1 cellular context compared by ENCODE assay signal in the genomic region with DNA sequence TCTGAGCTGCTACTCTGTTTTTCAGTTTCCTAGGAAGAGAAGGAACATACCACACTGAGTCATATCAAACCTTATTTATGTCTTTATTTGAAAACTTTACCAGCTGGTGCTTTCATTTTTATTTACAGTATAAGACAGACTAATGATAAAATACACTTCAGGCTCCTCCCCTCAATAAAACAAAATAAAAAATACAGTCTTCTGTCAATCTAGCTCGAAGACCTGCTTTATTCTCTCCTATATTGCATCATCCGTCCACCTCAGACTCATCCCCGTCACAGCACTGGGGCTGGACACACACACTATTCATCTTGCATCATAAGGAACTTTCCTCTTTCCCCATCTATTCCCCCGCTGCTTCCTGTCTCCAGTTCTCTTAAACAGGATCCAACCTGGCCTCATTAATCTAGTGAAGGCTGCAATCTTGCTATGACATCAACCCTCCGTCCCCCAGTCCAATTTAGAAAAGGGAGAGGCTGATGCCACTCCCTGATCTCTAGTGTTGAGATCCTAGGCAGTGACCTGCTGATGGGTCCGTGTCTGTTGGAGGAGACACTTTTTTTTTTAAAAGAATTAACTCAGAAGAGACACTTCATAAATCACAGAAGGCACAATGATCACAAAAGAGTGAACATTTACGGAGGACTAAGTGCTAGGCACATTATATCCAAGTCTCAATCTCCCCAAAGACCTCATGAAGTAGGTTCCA.
TF ChIP-seq lines count a peak whose summit lies in the region.

No MANE protein-coding gene starts in this region.

TF ChIP-seq in HCT116, 20 proteins besides CTCF, POLR2A, EP300 and RAD21:
- TF ChIP-seq, protein P1, sequence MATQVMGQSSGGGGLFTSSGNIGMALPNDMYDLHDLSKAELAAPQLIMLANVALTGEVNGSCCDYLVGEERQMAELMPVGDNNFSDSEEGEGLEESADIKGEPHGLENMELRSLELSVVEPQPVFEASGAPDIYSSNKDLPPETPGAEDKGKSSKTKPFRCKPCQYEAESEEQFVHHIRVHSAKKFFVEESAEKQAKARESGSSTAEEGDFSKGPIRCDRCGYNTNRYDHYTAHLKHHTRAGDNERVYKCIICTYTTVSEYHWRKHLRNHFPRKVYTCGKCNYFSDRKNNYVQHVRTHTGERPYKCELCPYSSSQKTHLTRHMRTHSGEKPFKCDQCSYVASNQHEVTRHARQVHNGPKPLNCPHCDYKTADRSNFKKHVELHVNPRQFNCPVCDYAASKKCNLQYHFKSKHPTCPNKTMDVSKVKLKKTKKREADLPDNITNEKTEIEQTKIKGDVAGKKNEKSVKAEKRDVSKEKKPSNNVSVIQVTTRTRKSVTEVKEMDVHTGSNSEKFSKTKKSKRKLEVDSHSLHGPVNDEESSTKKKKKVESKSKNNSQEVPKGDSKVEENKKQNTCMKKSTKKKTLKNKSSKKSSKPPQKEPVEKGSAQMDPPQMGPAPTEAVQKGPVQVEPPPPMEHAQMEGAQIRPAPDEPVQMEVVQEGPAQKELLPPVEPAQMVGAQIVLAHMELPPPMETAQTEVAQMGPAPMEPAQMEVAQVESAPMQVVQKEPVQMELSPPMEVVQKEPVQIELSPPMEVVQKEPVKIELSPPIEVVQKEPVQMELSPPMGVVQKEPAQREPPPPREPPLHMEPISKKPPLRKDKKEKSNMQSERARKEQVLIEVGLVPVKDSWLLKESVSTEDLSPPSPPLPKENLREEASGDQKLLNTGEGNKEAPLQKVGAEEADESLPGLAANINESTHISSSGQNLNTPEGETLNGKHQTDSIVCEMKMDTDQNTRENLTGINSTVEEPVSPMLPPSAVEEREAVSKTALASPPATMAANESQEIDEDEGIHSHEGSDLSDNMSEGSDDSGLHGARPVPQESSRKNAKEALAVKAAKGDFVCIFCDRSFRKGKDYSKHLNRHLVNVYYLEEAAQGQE (IDR thresholded peaks at IDR 0.05; ENCODE audit: low read depth), result no peak
- TF ChIP-seq, protein P2, sequence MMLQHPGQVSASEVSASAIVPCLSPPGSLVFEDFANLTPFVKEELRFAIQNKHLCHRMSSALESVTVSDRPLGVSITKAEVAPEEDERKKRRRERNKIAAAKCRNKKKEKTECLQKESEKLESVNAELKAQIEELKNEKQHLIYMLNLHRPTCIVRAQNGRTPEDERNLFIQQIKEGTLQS (IDR thresholded peaks at IDR 0.05), result peak; percentile 52; the same call in 1 of the 2 replicates
- TF ChIP-seq CEBPB (IDR thresholded peaks at IDR 0.05; ENCODE audit: low read depth), result peak; percentile 74
- 0 out of 2 replicates have a peak, but pooled peaks have one; percentile 35 for TF ChIP-seq SIN3A (IDR thresholded peaks at IDR 0.05; ENCODE audit: low read depth)
